ENCODE assay signal across 1 cellular context in genomic region chr11:3835100-3835485, GRCh38.
TF ChIP-seq lines count a peak whose summit lies in the region.

No MANE protein-coding gene starts in this region.

TF ChIP-seq in K562, 482 proteins besides CTCF, POLR2A, EP300 and RAD21 (continues in another document):
- TF ChIP-seq RBM14 (IDR thresholded peaks at IDR 0.05; ENCODE audit: borderline replicate concordance, insufficient read depth, low read depth, low read length), result no peak
- TF ChIP-seq ZNF778 (CRISPR knock-in tag; IDR thresholded peaks at IDR 0.05), result no peak
- 0 out of 2 replicates have a peak, but pooled peaks have one; percentile 23 for TF ChIP-seq HINFP (tag; conservative IDR thresholded peaks at IDR 0.05; ENCODE audit: low read depth)
- TF ChIP-seq SP2 (IDR thresholded peaks at IDR 0.05; ENCODE audit: extremely low read depth, low read depth, low read length, poor library complexity, severe bottlenecking), result no peak
- TF ChIP-seq MTA1 (IDR thresholded peaks at IDR 0.05; ENCODE audit: borderline replicate concordance), result no peak
- TF ChIP-seq ZNF668 (CRISPR knock-in tag; IDR thresholded peaks at IDR 0.05), result no peak
- TF ChIP-seq RBFOX2 (IDR thresholded peaks at IDR 0.05; ENCODE audit: low read depth, low read length), result no peak
- TF ChIP-seq ZNF507 (tag; conservative IDR thresholded peaks at IDR 0.05), result no peak
- no peak for TF ChIP-seq MEF2D (tag; conservative IDR thresholded peaks at IDR 0.05; ENCODE audit: low read depth)
- TF ChIP-seq TSHZ1 (CRISPR knock-in tag; IDR thresholded peaks at IDR 0.05), result no peak
- no peak for TF ChIP-seq TRIM24 (IDR thresholded peaks at IDR 0.05)
- TF ChIP-seq, protein P1, sequence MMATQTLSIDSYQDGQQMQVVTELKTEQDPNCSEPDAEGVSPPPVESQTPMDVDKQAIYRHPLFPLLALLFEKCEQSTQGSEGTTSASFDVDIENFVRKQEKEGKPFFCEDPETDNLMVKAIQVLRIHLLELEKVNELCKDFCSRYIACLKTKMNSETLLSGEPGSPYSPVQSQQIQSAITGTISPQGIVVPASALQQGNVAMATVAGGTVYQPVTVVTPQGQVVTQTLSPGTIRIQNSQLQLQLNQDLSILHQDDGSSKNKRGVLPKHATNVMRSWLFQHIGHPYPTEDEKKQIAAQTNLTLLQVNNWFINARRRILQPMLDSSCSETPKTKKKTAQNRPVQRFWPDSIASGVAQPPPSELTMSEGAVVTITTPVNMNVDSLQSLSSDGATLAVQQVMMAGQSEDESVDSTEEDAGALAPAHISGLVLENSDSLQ (IDR thresholded peaks at IDR 0.05), result peak; percentile 58; the same call in 1 of the 2 replicates
- no peak for TF ChIP-seq THRAP3 (IDR thresholded peaks at IDR 0.05; ENCODE audit: borderline replicate concordance)
- TF ChIP-seq, protein P2, sequence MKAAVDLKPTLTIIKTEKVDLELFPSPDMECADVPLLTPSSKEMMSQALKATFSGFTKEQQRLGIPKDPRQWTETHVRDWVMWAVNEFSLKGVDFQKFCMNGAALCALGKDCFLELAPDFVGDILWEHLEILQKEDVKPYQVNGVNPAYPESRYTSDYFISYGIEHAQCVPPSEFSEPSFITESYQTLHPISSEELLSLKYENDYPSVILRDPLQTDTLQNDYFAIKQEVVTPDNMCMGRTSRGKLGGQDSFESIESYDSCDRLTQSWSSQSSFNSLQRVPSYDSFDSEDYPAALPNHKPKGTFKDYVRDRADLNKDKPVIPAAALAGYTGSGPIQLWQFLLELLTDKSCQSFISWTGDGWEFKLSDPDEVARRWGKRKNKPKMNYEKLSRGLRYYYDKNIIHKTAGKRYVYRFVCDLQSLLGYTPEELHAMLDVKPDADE (conservative IDR thresholded peaks at IDR 0.05; ENCODE audit: control insufficient read depth, low read depth, low read length), result no peak
- peak; percentile 54; the same call in 1 of the 2 replicates for TF ChIP-seq BCOR (IDR thresholded peaks at IDR 0.05)
- TF ChIP-seq HLTF (IDR thresholded peaks at IDR 0.05), result no peak
- no peak for TF ChIP-seq NR2C1 (IDR thresholded peaks at IDR 0.05)
- no peak for TF ChIP-seq NR2C1 (tag; IDR thresholded peaks at IDR 0.05)
- TF ChIP-seq NKRF (IDR thresholded peaks at IDR 0.05; ENCODE audit: borderline replicate concordance), result no peak
- TF ChIP-seq MYBL2 (IDR thresholded peaks at IDR 0.05; ENCODE audit: low read depth), result no peak
- TF ChIP-seq MYBL2 (CRISPR knock-in tag; IDR thresholded peaks at IDR 0.05; ENCODE audit: borderline replicate concordance), result no peak
- peak in 1 of 2 experiments; percentile 61; a peak in 1 of 4 replicates for TF ChIP-seq TEAD1 (CRISPR knock-in tag; IDR thresholded peaks at IDR 0.05)
- TF ChIP-seq ZNF24 (IDR thresholded peaks at IDR 0.05), result peak; percentile 90
- TF ChIP-seq, protein P3, sequence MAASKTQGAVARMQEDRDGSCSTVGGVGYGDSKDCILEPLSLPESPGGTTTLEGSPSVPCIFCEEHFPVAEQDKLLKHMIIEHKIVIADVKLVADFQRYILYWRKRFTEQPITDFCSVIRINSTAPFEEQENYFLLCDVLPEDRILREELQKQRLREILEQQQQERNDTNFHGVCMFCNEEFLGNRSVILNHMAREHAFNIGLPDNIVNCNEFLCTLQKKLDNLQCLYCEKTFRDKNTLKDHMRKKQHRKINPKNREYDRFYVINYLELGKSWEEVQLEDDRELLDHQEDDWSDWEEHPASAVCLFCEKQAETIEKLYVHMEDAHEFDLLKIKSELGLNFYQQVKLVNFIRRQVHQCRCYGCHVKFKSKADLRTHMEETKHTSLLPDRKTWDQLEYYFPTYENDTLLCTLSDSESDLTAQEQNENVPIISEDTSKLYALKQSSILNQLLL (CRISPR knock-in tag; IDR thresholded peaks at IDR 0.05; ENCODE audit: borderline replicate concordance), result no peak
- TF ChIP-seq ZNF449 (CRISPR knock-in tag; IDR thresholded peaks at IDR 0.05), result no peak
- TF ChIP-seq POLR3G (IDR thresholded peaks at IDR 0.05; ENCODE audit: extremely low read depth, insufficient read length, insufficient replicate concordance), result no peak
- TF ChIP-seq PURB (CRISPR knock-in tag; IDR thresholded peaks at IDR 0.05; ENCODE audit: low read depth), result no peak
- TF ChIP-seq ZFP36 (IDR thresholded peaks at IDR 0.05; ENCODE audit: low read depth, low read length, partially characterized antibody), result no peak
- TF ChIP-seq MCM2 (IDR thresholded peaks at IDR 0.05; ENCODE audit: low read depth), result no peak
- no peak for TF ChIP-seq ERF (CRISPR knock-in tag; IDR thresholded peaks at IDR 0.05)
- no peak for TF ChIP-seq ZNF175 (CRISPR knock-in tag; IDR thresholded peaks at IDR 0.05; ENCODE audit: low read depth)
- TF ChIP-seq, protein P4, sequence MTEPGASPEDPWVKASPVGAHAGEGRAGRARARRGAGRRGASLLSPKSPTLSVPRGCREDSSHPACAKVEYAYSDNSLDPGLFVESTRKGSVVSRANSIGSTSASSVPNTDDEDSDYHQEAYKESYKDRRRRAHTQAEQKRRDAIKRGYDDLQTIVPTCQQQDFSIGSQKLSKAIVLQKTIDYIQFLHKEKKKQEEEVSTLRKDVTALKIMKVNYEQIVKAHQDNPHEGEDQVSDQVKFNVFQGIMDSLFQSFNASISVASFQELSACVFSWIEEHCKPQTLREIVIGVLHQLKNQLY (CRISPR knock-in tag; conservative IDR thresholded peaks at IDR 0.05), result no peak
- TF ChIP-seq RBM39 (optimal IDR thresholded peaks at IDR 0.05; ENCODE audit: low read depth, low read length), result no peak
- TF ChIP-seq, protein P5, sequence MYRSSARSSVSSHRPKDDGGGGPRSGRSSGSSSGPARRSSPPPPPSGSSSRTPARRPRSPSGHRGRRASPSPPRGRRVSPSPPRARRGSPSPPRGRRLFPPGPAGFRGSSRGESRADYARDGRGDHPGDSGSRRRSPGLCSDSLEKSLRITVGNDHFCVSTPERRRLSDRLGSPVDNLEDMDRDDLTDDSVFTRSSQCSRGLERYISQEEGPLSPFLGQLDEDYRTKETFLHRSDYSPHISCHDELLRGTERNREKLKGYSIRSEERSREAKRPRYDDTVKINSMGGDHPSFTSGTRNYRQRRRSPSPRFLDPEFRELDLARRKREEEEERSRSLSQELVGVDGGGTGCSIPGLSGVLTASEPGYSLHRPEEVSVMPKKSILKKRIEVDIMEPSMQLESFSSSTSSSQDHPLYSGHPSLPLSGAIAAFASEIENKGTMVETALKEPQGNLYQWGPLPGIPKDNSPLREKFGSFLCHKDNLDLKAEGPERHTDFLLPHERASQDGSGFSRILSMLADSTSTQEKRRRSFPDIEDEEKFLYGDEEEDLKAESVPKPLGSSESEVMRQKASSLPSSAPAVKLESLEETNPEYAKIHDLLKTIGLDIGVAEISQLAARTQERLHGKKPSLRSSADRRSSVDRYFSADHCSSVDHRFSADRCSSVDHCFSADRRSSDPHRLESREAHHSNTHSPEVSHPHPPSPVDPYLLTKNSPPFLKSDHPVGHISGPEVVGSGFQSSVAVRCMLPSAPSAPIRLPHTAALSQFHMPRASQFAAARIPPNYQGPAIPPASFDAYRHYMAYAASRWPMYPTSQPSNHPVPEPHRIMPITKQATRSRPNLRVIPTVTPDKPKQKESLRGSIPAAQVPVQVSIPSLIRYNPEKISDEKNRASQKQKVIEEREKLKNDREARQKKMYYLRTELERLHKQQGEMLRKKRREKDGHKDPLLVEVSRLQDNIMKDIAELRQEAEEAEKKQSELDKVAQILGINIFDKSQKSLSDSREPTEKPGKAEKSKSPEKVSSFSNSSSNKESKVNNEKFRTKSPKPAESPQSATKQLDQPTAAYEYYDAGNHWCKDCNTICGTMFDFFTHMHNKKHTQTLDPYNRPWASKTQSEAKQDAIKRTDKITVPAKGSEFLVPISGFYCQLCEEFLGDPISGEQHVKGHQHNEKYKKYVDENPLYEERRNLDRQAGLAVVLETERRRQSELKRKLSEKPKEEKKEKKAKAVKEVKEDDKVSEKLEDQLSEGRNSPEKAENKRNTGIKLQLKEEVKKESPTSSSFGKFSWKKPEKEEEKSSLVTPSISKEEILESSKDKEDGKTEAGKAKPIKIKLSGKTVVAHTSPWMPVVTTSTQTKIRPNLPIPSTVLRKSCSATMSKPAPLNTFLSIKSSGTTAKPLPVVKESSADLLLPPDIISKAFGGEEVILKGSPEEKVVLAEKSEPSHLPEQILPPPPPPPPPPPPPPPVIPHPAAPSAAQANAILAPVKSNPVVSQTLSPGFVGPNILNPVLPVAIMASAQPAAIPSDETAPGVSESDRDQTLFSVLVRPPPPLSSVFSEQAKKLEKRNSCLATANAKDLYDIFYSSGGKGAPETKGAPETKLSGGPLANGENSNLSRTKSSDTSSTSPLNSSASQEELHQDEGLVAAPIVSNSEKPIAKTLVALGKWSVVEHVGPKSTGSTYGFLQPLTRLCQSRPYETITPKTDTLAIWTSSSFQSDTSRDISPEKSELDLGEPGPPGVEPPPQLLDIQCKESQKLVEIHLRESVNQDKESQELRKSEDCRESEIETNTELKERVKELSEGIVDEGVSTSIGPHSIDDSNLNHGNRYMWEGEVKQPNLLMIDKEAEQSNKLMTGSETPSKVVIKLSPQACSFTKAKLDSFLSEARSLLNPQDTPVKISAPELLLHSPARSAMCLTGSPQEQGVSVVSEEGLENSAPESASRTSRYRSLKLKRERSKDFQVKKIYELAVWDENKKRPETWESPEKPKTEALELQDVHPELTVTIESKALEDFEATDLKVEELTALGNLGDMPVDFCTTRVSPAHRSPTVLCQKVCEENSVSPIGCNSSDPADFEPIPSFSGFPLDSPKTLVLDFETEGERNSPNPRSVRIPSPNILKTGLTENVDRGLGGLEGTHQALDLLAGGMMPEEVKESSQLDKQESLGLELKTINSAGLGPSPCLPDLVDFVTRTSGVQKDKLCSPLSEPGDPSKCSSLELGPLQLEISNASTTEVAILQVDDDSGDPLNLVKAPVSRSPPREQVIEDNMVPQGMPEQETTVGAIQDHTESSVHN (IDR thresholded peaks at IDR 0.05; ENCODE audit: borderline replicate concordance in 1 of 2, low read depth in 1 of 2), result no peak
- TF ChIP-seq RBM25 (IDR thresholded peaks at IDR 0.05; ENCODE audit: low read depth, low read length, severe bottlenecking), result peak; percentile 50
- TF ChIP-seq DACH1 (IDR thresholded peaks at IDR 0.05; ENCODE audit: partially characterized antibody), result no peak
- TF ChIP-seq IRF2 (CRISPR knock-in tag; IDR thresholded peaks at IDR 0.05), result no peak
- no peak for TF ChIP-seq RFX1 (IDR thresholded peaks at IDR 0.05)
- TF ChIP-seq SREBF2 (CRISPR knock-in tag; IDR thresholded peaks at IDR 0.05), result no peak
- no peak for TF ChIP-seq E2F5 (CRISPR knock-in tag; IDR thresholded peaks at IDR 0.05)
